ENCODE assay signal across 32 cellular contexts in the genomic region with DNA sequence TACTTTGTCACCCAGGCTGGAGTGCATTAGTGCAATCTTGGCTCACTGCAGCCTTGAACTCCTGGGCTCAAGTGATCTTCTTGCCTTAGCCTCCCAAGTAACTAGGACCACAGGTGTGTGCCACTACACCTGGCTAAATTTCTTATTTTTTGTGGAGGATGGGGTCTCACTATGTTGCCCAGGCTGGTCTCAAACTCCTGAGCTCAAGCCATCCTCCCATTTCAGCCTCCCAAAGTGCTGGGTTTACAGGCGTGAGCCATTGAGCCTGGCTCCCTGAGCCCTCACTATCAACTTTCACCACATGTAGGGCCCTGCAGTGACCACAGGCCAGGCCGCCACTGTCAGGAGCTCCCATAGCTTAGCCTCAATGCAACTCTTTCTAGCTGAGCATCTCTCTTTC.
"Had no signal": no experiment of that assay in that cellular context is flagged by ENCODE, and none has a peak within 500 bp of the region (broad histone marks: within the 10 kb centered on the region; RNA-seq: fewer than 3 reads in every experiment).

No MANE protein-coding gene starts in this region.

- H3K27ac ChIP-seq: ascending aorta, cardiac muscle cell, VCaP had no signal

- H3K27me3 ChIP-seq: ascending aorta, cardiac muscle cell had no signal

- H3K4me1 ChIP-seq: ascending aorta had no signal

- FAIRE-seq: bronchial epithelial cell, TTC549 had no signal

- ATAC-seq: activated CD4-positive, alpha-beta T cell treated with anti-CD3 and anti-CD28 coated beads for 36 hours; activated CD4-positive, CD25-positive, alpha-beta regulatory T cell treated with anti-CD3 and anti-CD28 coated beads, Interleukin-2, amount 50 U/mL, for 24 hours; activated CD8-positive, alpha-beta memory T cell treated with anti-CD3 and anti-CD28 coated beads, Interleukin-2, amount 10 ng/mL, durations not matched to agents 7 days and 5 days; activated CD8-positive, alpha-beta T cell treated with anti-CD3 and anti-CD28 coated beads, Interleukin-2, amount 10 ng/mL, durations not matched to agents 7 days and 5 days; activated naive CD8-positive, alpha-beta T cell treated with anti-CD3 and anti-CD28 coated beads, Interleukin-2, amount 50 U/mL, for 24 hours; T-helper 17 cell had no signal

- DNase-seq: activated CD4-positive, alpha-beta memory T cell treated with anti-CD3 and anti-CD28 coated beads, Interleukin-2, amount 10 ng/mL, durations not matched to agents 7 days and 5 days; activated CD4-positive, alpha-beta T cell treated with anti-CD3 and anti-CD28 coated beads for 1 hour; activated CD4-positive, alpha-beta T cell treated with anti-CD3 and anti-CD28 coated beads for 36 hours; activated CD4-positive, alpha-beta T cell treated with anti-CD3 and anti-CD28 coated beads for 48 hours; activated CD4-positive, alpha-beta T cell treated with anti-CD3 and anti-CD28 coated beads, Interleukin-2, amount 10 ng/mL, durations not matched to agents 7 days and 5 days; activated CD4-positive, alpha-beta T cell treated with anti-CD3 and anti-CD28 coated beads, Interleukin-2, amount 50 U/mL, for 48 hours; activated CD4-positive, CD25-positive, alpha-beta regulatory T cell; activated CD8-positive, alpha-beta memory T cell treated with anti-CD3 and anti-CD28 coated beads for 24 hours; activated CD8-positive, alpha-beta memory T cell treated with anti-CD3 and anti-CD28 coated beads, Interleukin-2, amount 10 ng/mL, durations not matched to agents 7 days and 5 days; activated CD8-positive, alpha-beta memory T cell treated with anti-CD3 and anti-CD28 coated beads, Interleukin-2, amount 50 U/mL, for 48 hours; activated CD8-positive, alpha-beta T cell treated with anti-CD3 and anti-CD28 coated beads, Interleukin-2, amount 10 ng/mL, durations not matched to agents 7 days and 5 days; activated effector memory CD4-positive, alpha-beta T cell treated with Interleukin-2 at 50 U/mL for 16 hours; activated gamma-delta T cell; activated naive CD4-positive, alpha-beta T cell treated with anti-CD3 and anti-CD28 coated beads, Interleukin-2, amount 10 ng/mL, durations not matched to agents 7 days and 5 days; activated naive CD4-positive, alpha-beta T cell treated with Interleukin-2 at 50 U/mL for 16 hours; activated naive CD8-positive, alpha-beta T cell treated with anti-CD3 and anti-CD28 coated beads, Interleukin-2, amount 10 ng/mL, durations not matched to agents 7 days and 5 days; activated naive CD8-positive, alpha-beta T cell treated with anti-CD3 and anti-CD28 coated beads, Interleukin-2, amount 50 U/mL, for 24 hours; activated T-cell treated with anti-CD3 and anti-CD28 coated beads, Interleukin-2, amount 50 U/mL, for 24 hours; activated T-cell treated with anti-CD3 and anti-CD28 coated beads, Interleukin-2, amount 50 U/mL, for 48 hours; amygdala; anterior cingulate cortex; caudate nucleus; cerebellar nuclear complex; T-cell; T-helper 17 cell; T1000 had no signal

- H3K36me3 ChIP-seq: ascending aorta, cardiac muscle cell had no signal

- H3K4me3 ChIP-seq: ascending aorta, cardiac muscle cell had no signal
